2 cellular contexts compared by ENCODE assay signal in the genomic region with DNA sequence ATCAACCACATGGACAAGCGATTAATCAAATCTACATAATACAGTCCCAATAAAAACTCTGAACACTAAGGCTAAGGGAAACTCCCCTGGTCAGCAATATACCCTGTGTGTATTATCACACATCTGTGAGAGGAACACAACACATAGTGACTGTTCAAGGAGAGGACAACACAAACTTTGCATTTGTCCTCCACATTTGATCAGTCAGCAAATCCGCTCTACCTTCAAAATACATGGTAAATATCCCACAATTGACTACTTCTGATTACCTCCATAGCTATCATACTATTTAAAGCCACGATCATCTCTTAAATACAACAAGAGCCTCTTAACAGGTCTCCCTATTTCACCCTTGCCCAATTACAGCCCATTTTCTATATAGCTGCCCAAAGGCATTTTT.
TF ChIP-seq lines count a peak whose summit lies in the region.

No MANE protein-coding gene starts in this region.

TF ChIP-seq in IMR-90, 13 proteins besides CTCF, POLR2A, EP300 and RAD21:
- TF ChIP-seq CHD1 (IDR thresholded peaks at IDR 0.05; ENCODE audit: low read depth, low read length) (no peak), MAFK (IDR thresholded peaks at IDR 0.05; ENCODE audit: low read depth, low read length) (peak; percentile 43; the same call in 1 of the 2 replicates)
- TF ChIP-seq, protein P1, sequence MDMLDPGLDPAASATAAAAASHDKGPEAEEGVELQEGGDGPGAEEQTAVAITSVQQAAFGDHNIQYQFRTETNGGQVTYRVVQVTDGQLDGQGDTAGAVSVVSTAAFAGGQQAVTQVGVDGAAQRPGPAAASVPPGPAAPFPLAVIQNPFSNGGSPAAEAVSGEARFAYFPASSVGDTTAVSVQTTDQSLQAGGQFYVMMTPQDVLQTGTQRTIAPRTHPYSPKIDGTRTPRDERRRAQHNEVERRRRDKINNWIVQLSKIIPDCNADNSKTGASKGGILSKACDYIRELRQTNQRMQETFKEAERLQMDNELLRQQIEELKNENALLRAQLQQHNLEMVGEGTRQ (IDR thresholded peaks at IDR 0.05; ENCODE audit: low read depth, low read length) = no peak

TF ChIP-seq in K562, 482 proteins besides CTCF, POLR2A, EP300 and RAD21:
- TF ChIP-seq, protein P2, sequence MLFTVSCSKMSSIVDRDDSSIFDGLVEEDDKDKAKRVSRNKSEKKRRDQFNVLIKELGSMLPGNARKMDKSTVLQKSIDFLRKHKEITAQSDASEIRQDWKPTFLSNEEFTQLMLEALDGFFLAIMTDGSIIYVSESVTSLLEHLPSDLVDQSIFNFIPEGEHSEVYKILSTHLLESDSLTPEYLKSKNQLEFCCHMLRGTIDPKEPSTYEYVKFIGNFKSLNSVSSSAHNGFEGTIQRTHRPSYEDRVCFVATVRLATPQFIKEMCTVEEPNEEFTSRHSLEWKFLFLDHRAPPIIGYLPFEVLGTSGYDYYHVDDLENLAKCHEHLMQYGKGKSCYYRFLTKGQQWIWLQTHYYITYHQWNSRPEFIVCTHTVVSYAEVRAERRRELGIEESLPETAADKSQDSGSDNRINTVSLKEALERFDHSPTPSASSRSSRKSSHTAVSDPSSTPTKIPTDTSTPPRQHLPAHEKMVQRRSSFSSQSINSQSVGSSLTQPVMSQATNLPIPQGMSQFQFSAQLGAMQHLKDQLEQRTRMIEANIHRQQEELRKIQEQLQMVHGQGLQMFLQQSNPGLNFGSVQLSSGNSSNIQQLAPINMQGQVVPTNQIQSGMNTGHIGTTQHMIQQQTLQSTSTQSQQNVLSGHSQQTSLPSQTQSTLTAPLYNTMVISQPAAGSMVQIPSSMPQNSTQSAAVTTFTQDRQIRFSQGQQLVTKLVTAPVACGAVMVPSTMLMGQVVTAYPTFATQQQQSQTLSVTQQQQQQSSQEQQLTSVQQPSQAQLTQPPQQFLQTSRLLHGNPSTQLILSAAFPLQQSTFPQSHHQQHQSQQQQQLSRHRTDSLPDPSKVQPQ (CRISPR knock-in tag; IDR thresholded peaks at IDR 0.05; ENCODE audit: borderline replicate concordance) = no peak
- TF ChIP-seq MAFF (IDR thresholded peaks at IDR 0.05; ENCODE audit: low read length) (peak; percentile 44), C11orf30 (IDR thresholded peaks at IDR 0.05; ENCODE audit: low read depth) (0 out of 2 replicates have a peak, but pooled peaks have one; percentile 40), MAFK (IDR thresholded peaks at IDR 0.05; ENCODE audit: low read length) (peak; percentile 38; the same call in 1 of the 2 replicates), ZNF316 (IDR thresholded peaks at IDR 0.05) (peak; percentile 81), TRIM28 (IDR thresholded peaks at IDR 0.05) (no peak), ARID2 (IDR thresholded peaks at IDR 0.05) (no peak), MECOM (CRISPR knock-in tag; IDR thresholded peaks at IDR 0.05) (no peak)
- TF ChIP-seq, protein P3, sequence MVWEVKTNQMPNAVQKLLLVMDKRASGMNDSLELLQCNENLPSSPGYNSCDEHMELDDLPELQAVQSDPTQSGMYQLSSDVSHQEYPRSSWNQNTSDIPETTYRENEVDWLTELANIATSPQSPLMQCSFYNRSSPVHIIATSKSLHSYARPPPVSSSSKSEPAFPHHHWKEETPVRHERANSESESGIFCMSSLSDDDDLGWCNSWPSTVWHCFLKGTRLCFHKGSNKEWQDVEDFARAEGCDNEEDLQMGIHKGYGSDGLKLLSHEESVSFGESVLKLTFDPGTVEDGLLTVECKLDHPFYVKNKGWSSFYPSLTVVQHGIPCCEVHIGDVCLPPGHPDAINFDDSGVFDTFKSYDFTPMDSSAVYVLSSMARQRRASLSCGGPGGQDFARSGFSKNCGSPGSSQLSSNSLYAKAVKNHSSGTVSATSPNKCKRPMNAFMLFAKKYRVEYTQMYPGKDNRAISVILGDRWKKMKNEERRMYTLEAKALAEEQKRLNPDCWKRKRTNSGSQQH (CRISPR knock-in tag; IDR thresholded peaks at IDR 0.05) = no peak
